ENCODE assay signal across 19 cellular contexts in the genomic region with DNA sequence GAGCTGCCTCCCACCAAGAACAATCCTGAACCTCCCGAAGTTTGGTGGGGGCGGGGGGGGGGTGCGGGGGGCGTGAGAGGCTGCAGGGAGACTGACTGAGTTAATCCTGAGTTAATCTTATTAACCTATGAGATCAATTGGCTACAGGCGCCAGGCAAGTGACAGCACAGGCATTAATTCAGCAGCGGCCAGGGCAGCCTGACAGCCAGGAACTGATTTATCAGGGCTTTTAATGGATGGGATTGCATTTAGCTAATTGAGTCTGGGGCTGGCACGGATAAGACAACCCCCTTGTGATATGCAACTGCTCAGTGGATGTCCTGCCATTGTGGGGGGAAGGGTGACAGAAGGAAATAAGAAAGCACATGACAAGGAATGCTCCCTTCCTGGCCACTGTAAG. TPM values are rescaled to one million over a fixed set of nuclear protein-coding genes. Genes with fewer than 3 reads are reported as not detected.
A peak's percentile ranks its signal among the peaks of the same experiment; 100 is the strongest.
DNase-seq lines count a peak whose midpoint lies in the region; FAIRE-seq and TF ChIP-seq lines count a peak whose summit lies in the region.
"Had no signal": no experiment of that assay in that cellular context is flagged by ENCODE, and none has a peak within 500 bp of the region (broad histone marks: within the 10 kb centered on the region; RNA-seq: fewer than 3 reads in every experiment).

No MANE protein-coding gene starts in this region.

- no peaks in the 10 kb centered on the region for H3K36me3 ChIP-seq in neural progenitor cell
- no peaks in the 10 kb centered on the region for H3K36me3 ChIP-seq in brain microvascular endothelial cell (replicated peaks)

- in situ Hi-C loops in brain microvascular endothelial cell (cut with HindIII; ENCODE audit: low pct_ligation_motif_present, low sequenced_read_pairs), result no loop called here

- H3K4me3 Mint-ChIP-seq in endothelial cell (ENCODE audit: unreplicated experiment) (no peak overlapping the region), neural progenitor cell (no peak overlapping the region)
- H3K4me3 Mint-ChIP-seq: CD14-positive monocyte had no signal

- H4K20me1 ChIP-seq in neural progenitor cell (ENCODE audit: low read depth), result peaks cover 26% of the 10 kb centered on the region

- H3K27me3 ChIP-seq in neural progenitor cell, result peaks cover 17% of the 10 kb centered on the region
- peaks cover 2% of the 10 kb centered on the region for H3K27me3 ChIP-seq in brain microvascular endothelial cell (replicated peaks)

- H3K9me3 Mint-ChIP-seq in endothelial cell (ENCODE audit: unreplicated experiment) (no peaks in the 10 kb centered on the region), neural progenitor cell (peaks cover 6% of the 10 kb centered on the region)
- H3K9me3 Mint-ChIP-seq: CD14-positive monocyte had no signal

- peaks cover 3% of the 10 kb centered on the region for H3K9me3 ChIP-seq in neural progenitor cell (ENCODE audit: low read depth)
- H3K9me3 ChIP-seq: A549, Caco-2 had no signal

- no peak for FAIRE-seq in H54 (lab: Jason Lieb, UNC)
- FAIRE-seq: A549, HepG2 had no signal

- H3K36me3 Mint-ChIP-seq in endothelial cell (ENCODE audit: low read depth, unreplicated experiment) (peaks cover 9% of the 10 kb centered on the region), neural progenitor cell (no peaks in the 10 kb centered on the region)

- H3K4me1 Mint-ChIP-seq in endothelial cell (ENCODE audit: unreplicated experiment) (peaks cover 28% of the 10 kb centered on the region), neural progenitor cell (peaks cover 39% of the 10 kb centered on the region)

- H3K9ac ChIP-seq in neural progenitor cell, result no peak overlapping the region

- H3K4me1 ChIP-seq in neural progenitor cell, result peaks cover 4% of the 10 kb centered on the region
- H3K4me1 ChIP-seq: Caco-2 had no signal

- H3K79me2 ChIP-seq in neural progenitor cell (ENCODE audit: low read depth), result no peaks in the 10 kb centered on the region

- peaks cover 6% of the 10 kb centered on the region for H3F3A ChIP-seq in neural progenitor cell (ENCODE audit: low read depth)

- no peak for TF ChIP-seq CTCF in endothelial cell (IDR thresholded peaks at IDR 0.05; ENCODE audit: unreplicated experiment)
- no peak for TF ChIP-seq CTCF in neural progenitor cell (IDR thresholded peaks at IDR 0.05)
- TF ChIP-seq CTCF in brain microvascular endothelial cell (IDR thresholded peaks at IDR 0.05; ENCODE audit: low read depth, low read length, missing control alignments), result no peak

- H3K27me3 Mint-ChIP-seq in endothelial cell (ENCODE audit: unreplicated experiment) (no peaks in the 10 kb centered on the region), neural progenitor cell (ENCODE audit: insufficient read depth, low read depth) (peaks cover 9% of the 10 kb centered on the region)

- no peak overlapping the region for H3K4me3 ChIP-seq in neural progenitor cell
- H3K4me3 ChIP-seq in brain microvascular endothelial cell (ENCODE audit: low read depth, low read length), result no peak overlapping the region
- H3K4me3 ChIP-seq: A549 had no signal

- DNase-seq in D341Med (ENCODE audit: low spot score), result peak; percentile 81
- DNase-seq in NCI-H82 treated with DMSO at 0.1 percent for 48 hours (lab: John Stamatoyannopoulos, UW; ENCODE audit: unreplicated experiment), result peak; percentile 98
- DNase-seq in endothelial cell (ENCODE audit: low spot score), result no peak
- DNase-seq in neural progenitor cell (ENCODE audit: low spot score), result peak; percentile 63
- DNase-seq in NCI-H510A treated with DMSO at 0.1 percent for 48 hours (lab: John Stamatoyannopoulos, UW), result no peak
- no peak for DNase-seq in caudate nucleus (lab: John Stamatoyannopoulos, UW)
- DNase-seq in H54 (ENCODE audit: insufficient read length, low spot score), result no peak
- DNase-seq in brain microvascular endothelial cell, result no peak
- DNase-seq: Caco-2, DMS53, KG1, NCI-H146, NCI-H2081 treated with DMSO at 0.1 percent for 48 hours, NCI-H526, SHP77 had no signal

- no peak overlapping the region for H2AFZ ChIP-seq in neural progenitor cell (replicated peaks)

- H3K27ac Mint-ChIP-seq in endothelial cell (ENCODE audit: unreplicated experiment), result peak overlapping the region; percentile 22
- peak overlapping the region; percentile 46 for H3K27ac Mint-ChIP-seq in neural progenitor cell

- H3K27ac ChIP-seq in neural progenitor cell, result no peak overlapping the region
- no peak overlapping the region for H3K27ac ChIP-seq in caudate nucleus (ENCODE audit: low read depth, low read length)
- no peak overlapping the region for H3K27ac ChIP-seq in brain microvascular endothelial cell
- H3K27ac ChIP-seq: A549 had no signal

- TF ChIP-seq POLR2A in H54 (IDR thresholded peaks at IDR 0.05; ENCODE audit: low read depth, low read length), result no peak

- H3K4me2 ChIP-seq in neural progenitor cell, result peak overlapping the region; percentile 47
- H3K4me2 ChIP-seq: A549 had no signal

RNA-seq across cellular contexts. Expression of a gene that starts 16.3 kb away (rescaled TPM):
- total RNA-seq in endothelial cell (ENCODE audit: unreplicated experiment) (8.5 TPM), neural progenitor cell (ENCODE audit: low replicate concordance) (1.0 and 1.9 TPM in 2 replicates)
- total RNA-seq: HepG2, OCI-LY7 had no signal

Comparison
In these comparisons a context has a peak if more than half of its experiments do, and no peak if none do; other contexts are left out.
1. DNase-seq: peak in D341Med (single experiment), NCI-H82 treated with DMSO at 0.1 percent for 48 hours (single experiment) and neural progenitor cell (single experiment); none in endothelial cell (single experiment), NCI-H510A treated with DMSO at 0.1 percent for 48 hours (single experiment), caudate nucleus (0 of 61), H54 (single experiment) and brain microvascular endothelial cell (single experiment).